ENCODE assay signal across 7 cellular contexts in genomic region chr6:157844161-157844560, GRCh38. TPM values are rescaled to one million over a fixed set of nuclear protein-coding genes. Genes with fewer than 3 reads are reported as not detected.
A peak's percentile ranks its signal among the peaks of the same experiment; 100 is the strongest.
DNase-seq lines count a peak whose midpoint lies in the region; ATAC-seq and TF ChIP-seq lines count a peak whose summit lies in the region.
"Not testable (repeated sequence)": the region's sequence is repeated elsewhere in the genome, so short reads cannot be mapped to it uniquely, and the experiment has no call there.

No MANE protein-coding gene starts in this region.

- BruUV-seq in Calu3 (replicated peaks; lab: Mats Ljungman, UMichigan): not testable (repeated sequence)

- H3K27me3 ChIP-seq in MG63: not testable (repeated sequence)

- H3K4me3 ChIP-seq in MG63; astrocyte of the spinal cord (ENCODE audit: low read depth, low read length); fibroblast of mammary gland (ENCODE audit: control insufficient read depth, low read depth, low read length): not testable (repeated sequence)

- ATAC-seq in activated CD4-positive, alpha-beta T cell treated with anti-CD3 and anti-CD28 coated beads for 36 hours: peak; percentile 25
- ATAC-seq in activated T-helper 17 cell treated with anti-CD3 and anti-CD28 coated beads, Interleukin-2, amount 50 U/mL, for 72 hours (replicated peaks): peak; percentile 49
- ATAC-seq in stimulated activated effector memory CD8-positive, alpha-beta T cell treated with anti-CD3 and anti-CD28 coated beads, Interleukin-12 subunit alpha, Interleukin-12 subunit beta, amount 100 ng/mL, for 72 hours: peak; percentile 15

- DNase-seq in Calu3 (peak; percentile 32), MG63 (peak; percentile 73), astrocyte of the spinal cord (ENCODE audit: low read depth, low spot score) (peak; percentile 49), fibroblast of mammary gland (ENCODE audit: low read depth) (peak; percentile 46)
- DNase-seq in activated CD4-positive, alpha-beta T cell treated with anti-CD3 and anti-CD28 coated beads for 36 hours: peak; percentile 73
- not testable (repeated sequence) for DNase-seq in stimulated activated effector memory CD8-positive, alpha-beta T cell treated with anti-CD3 and anti-CD28 coated beads, Interleukin-12 subunit alpha, Interleukin-12 subunit beta, amount 100 ng/mL, for 72 hours (ENCODE audit: low spot score in 2 of 2)

- TF ChIP-seq CTCF in Calu3 (IDR thresholded peaks at IDR 0.05; ENCODE audit: unreplicated experiment); astrocyte of the spinal cord (IDR thresholded peaks at IDR 0.05; ENCODE audit: low read depth, low read length); fibroblast of mammary gland (conservative IDR thresholded peaks at IDR 0.05; ENCODE audit: control insufficient read depth, insufficient read depth, low read depth, low read length): not testable (repeated sequence)

- H3K4me1 Mint-ChIP-seq in Calu3 (ENCODE audit: low read depth, unreplicated experiment): peaks cover 50% of the 10 kb centered on the region
- H3K4me1 Mint-ChIP-seq in activated CD4-positive, alpha-beta T cell treated with anti-CD3 and anti-CD28 coated beads for 36 hours: peaks cover 93% of the 10 kb centered on the region
- peaks cover 50% of the 10 kb centered on the region for H3K4me1 Mint-ChIP-seq in activated T-helper 17 cell treated with anti-CD3 and anti-CD28 coated beads, Interleukin-2, amount 50 U/mL, for 72 hours
- H3K4me1 Mint-ChIP-seq in stimulated activated effector memory CD8-positive, alpha-beta T cell treated with anti-CD3 and anti-CD28 coated beads, Interleukin-12 subunit alpha, Interleukin-12 subunit beta, amount 100 ng/mL, for 72 hours: peaks cover 83% of the 10 kb centered on the region

- not testable (repeated sequence) for H3K9me3 ChIP-seq in MG63

- intact Hi-C loops in Calu3 (cut with micrococcal nuclease; ENCODE audit: unreplicated experiment): not testable (repeated sequence)
- intact Hi-C loops in activated CD4-positive, alpha-beta T cell treated with anti-CD3 and anti-CD28 coated beads for 36 hours (cut with DNase I, micrococcal nuclease): loop anchor here (2.0 kb wide), 4 partner anchors 13 to 83 kb away; no protein-coding TSS in a partner anchor

- H3K27me3 Mint-ChIP-seq in Calu3 (ENCODE audit: unreplicated experiment); activated CD4-positive, alpha-beta T cell treated with anti-CD3 and anti-CD28 coated beads for 36 hours; activated T-helper 17 cell treated with anti-CD3 and anti-CD28 coated beads, Interleukin-2, amount 50 U/mL, for 72 hours: not testable (repeated sequence)

- H3K27ac Mint-ChIP-seq in Calu3 (ENCODE audit: unreplicated experiment); stimulated activated effector memory CD8-positive, alpha-beta T cell treated with anti-CD3 and anti-CD28 coated beads, Interleukin-12 subunit alpha, Interleukin-12 subunit beta, amount 100 ng/mL, for 72 hours: not testable (repeated sequence)
- H3K27ac Mint-ChIP-seq in activated CD4-positive, alpha-beta T cell treated with anti-CD3 and anti-CD28 coated beads for 36 hours: peak overlapping the region; percentile 22
- H3K27ac Mint-ChIP-seq in activated T-helper 17 cell treated with anti-CD3 and anti-CD28 coated beads, Interleukin-2, amount 50 U/mL, for 72 hours: peak overlapping the region; percentile 78

- not testable (repeated sequence) for H3K4me3 Mint-ChIP-seq in Calu3 (ENCODE audit: low read depth, unreplicated experiment); activated CD4-positive, alpha-beta T cell treated with anti-CD3 and anti-CD28 coated beads for 36 hours
- peak overlapping the region; percentile 80 for H3K4me3 Mint-ChIP-seq in activated T-helper 17 cell treated with anti-CD3 and anti-CD28 coated beads, Interleukin-2, amount 50 U/mL, for 72 hours
- H3K4me3 Mint-ChIP-seq in stimulated activated effector memory CD8-positive, alpha-beta T cell treated with anti-CD3 and anti-CD28 coated beads, Interleukin-12 subunit alpha, Interleukin-12 subunit beta, amount 100 ng/mL, for 72 hours: peak overlapping the region; percentile 9

- not testable (repeated sequence) for H3K36me3 ChIP-seq in MG63

- CTCF ChIA-PET in Calu3 (lab: Charles Lee): not testable (repeated sequence)
- CTCF ChIA-PET in activated CD4-positive, alpha-beta T cell treated with anti-CD3 and anti-CD28 coated beads for 36 hours (lab: Charles Lee): interaction anchor here (0.8 to 3.5 kb wide), 7 partner anchors 9 to 89 kb away, joined by 3 to 25 read pairs (median 5); no protein-coding TSS in a partner anchor

- H3K9me3 Mint-ChIP-seq in Calu3 (ENCODE audit: low read depth, unreplicated experiment); activated CD4-positive, alpha-beta T cell treated with anti-CD3 and anti-CD28 coated beads for 36 hours (ENCODE audit: low read depth); activated T-helper 17 cell treated with anti-CD3 and anti-CD28 coated beads, Interleukin-2, amount 50 U/mL, for 72 hours; stimulated activated effector memory CD8-positive, alpha-beta T cell treated with anti-CD3 and anti-CD28 coated beads, Interleukin-12 subunit alpha, Interleukin-12 subunit beta, amount 100 ng/mL, for 72 hours: not testable (repeated sequence)

- not testable (repeated sequence) for H3K36me3 Mint-ChIP-seq in Calu3 (ENCODE audit: insufficient read depth, unreplicated experiment)
- H3K36me3 Mint-ChIP-seq in activated CD4-positive, alpha-beta T cell treated with anti-CD3 and anti-CD28 coated beads for 36 hours (ENCODE audit: low read depth): peaks cover 23% of the 10 kb centered on the region
- peaks cover 71% of the 10 kb centered on the region for H3K36me3 Mint-ChIP-seq in activated T-helper 17 cell treated with anti-CD3 and anti-CD28 coated beads, Interleukin-2, amount 50 U/mL, for 72 hours (ENCODE audit: low read depth)
- peaks cover 82% of the 10 kb centered on the region for H3K36me3 Mint-ChIP-seq in stimulated activated effector memory CD8-positive, alpha-beta T cell treated with anti-CD3 and anti-CD28 coated beads, Interleukin-12 subunit alpha, Interleukin-12 subunit beta, amount 100 ng/mL, for 72 hours

- in situ Hi-C loops in astrocyte of the spinal cord (cut with HindIII; ENCODE audit: low sequenced_read_pairs): not testable (repeated sequence)

- POLR2A ChIA-PET in activated CD4-positive, alpha-beta T cell treated with anti-CD3 and anti-CD28 coated beads for 36 hours (lab: Charles Lee): interaction anchor here (0.6 kb wide), 3 partner anchors 12 to 42 kb away, joined by 3 to 5 read pairs (median 3); no protein-coding TSS in a partner anchor

RNA-seq across cellular contexts. Expression of gene SNX9, which starts 21.1 kb away (rescaled TPM):
- 16.6 and 17.7 TPM in 2 replicates for total RNA-seq in Calu3 (2022)
- total RNA-seq in MG63 (2014; rRNA removed; shearing (Covaris generic); ENCODE audit: low replicate concordance): 44.2 and 51.4 TPM in 2 replicates
- 10 to 100 TPM; 39.4 to 43.3 TPM for total RNA-seq in activated CD4-positive, alpha-beta T cell treated with anti-CD3 and anti-CD28 coated beads for 36 hours
- 10 to 100 TPM; 20.5 to 71.9 TPM for total RNA-seq in activated T-helper 17 cell treated with anti-CD3 and anti-CD28 coated beads, Interleukin-2, amount 50 U/mL, for 72 hours
